1 cellular context compared by ENCODE assay signal in the genomic region with DNA sequence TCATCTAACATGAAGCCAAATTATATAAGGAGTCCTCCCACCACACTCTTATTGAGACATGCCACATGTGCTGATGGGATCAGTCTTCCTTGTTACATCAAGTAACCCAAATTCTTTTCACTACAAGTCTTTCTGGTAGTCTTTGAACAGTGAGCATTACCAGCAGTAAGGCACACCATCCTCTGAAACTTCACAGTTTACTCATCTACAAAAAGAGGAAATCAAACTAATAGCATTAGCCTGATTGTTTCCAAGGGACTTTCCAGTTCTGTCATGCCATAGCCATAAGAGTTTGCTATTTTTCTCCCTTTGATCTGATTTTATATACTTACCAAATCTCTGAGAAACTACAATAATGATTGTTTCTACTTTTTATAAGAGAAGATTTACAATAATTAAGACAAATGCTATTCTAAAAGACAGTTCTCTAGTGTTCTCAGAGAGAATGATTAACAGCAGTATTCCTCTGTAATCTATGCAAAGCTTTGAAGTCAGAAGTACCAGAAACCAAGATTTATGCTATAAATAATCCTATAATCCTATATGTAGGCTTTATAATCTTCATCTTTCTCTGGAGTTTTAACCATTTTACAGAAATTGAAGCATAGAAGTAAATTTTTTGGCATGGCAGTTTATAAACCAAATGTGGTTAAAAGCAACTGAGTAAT.
TF ChIP-seq lines count a peak whose summit lies in the region.

No MANE protein-coding gene starts in this region.

TF ChIP-seq in HepG2, 621 proteins besides CTCF, POLR2A, EP300 and RAD21 (continued from another document):
- TF ChIP-seq, protein P1, sequence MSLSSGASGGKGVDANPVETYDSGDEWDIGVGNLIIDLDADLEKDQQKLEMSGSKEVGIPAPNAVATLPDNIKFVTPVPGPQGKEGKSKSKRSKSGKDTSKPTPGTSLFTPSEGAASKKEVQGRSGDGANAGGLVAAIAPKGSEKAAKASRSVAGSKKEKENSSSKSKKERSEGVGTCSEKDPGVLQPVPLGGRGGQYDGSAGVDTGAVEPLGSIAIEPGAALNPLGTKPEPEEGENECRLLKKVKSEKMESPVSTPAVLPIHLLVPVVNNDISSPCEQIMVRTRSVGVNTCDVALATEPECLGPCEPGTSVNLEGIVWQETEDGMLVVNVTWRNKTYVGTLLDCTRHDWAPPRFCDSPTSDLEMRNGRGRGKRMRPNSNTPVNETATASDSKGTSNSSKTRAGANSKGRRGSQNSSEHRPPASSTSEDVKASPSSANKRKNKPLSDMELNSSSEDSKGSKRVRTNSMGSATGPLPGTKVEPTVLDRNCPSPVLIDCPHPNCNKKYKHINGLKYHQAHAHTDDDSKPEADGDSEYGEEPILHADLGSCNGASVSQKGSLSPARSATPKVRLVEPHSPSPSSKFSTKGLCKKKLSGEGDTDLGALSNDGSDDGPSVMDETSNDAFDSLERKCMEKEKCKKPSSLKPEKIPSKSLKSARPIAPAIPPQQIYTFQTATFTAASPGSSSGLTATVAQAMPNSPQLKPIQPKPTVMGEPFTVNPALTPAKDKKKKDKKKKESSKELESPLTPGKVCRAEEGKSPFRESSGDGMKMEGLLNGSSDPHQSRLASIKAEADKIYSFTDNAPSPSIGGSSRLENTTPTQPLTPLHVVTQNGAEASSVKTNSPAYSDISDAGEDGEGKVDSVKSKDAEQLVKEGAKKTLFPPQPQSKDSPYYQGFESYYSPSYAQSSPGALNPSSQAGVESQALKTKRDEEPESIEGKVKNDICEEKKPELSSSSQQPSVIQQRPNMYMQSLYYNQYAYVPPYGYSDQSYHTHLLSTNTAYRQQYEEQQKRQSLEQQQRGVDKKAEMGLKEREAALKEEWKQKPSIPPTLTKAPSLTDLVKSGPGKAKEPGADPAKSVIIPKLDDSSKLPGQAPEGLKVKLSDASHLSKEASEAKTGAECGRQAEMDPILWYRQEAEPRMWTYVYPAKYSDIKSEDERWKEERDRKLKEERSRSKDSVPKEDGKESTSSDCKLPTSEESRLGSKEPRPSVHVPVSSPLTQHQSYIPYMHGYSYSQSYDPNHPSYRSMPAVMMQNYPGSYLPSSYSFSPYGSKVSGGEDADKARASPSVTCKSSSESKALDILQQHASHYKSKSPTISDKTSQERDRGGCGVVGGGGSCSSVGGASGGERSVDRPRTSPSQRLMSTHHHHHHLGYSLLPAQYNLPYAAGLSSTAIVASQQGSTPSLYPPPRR (CRISPR knock-in tag; IDR thresholded peaks at IDR 0.05; ENCODE audit: borderline replicate concordance): no peak
- TF ChIP-seq POGK (CRISPR knock-in tag; conservative IDR thresholded peaks at IDR 0.05) (no peak), XBP1 (CRISPR knock-in tag; IDR thresholded peaks at IDR 0.05) (no peak), PAWR (CRISPR knock-in tag; IDR thresholded peaks at IDR 0.05; ENCODE audit: borderline replicate concordance) (no peak), TBX2 (CRISPR knock-in tag; IDR thresholded peaks at IDR 0.05; ENCODE audit: borderline replicate concordance) (no peak), ZNF337 (CRISPR knock-in tag; IDR thresholded peaks at IDR 0.05; ENCODE audit: borderline replicate concordance, low read depth) (no peak), SIX1 (CRISPR knock-in tag; IDR thresholded peaks at IDR 0.05; ENCODE audit: borderline replicate concordance) (no peak), ZNF576 (CRISPR knock-in tag; IDR thresholded peaks at IDR 0.05) (no peak), MAFG (CRISPR knock-in tag; IDR thresholded peaks at IDR 0.05) (no peak), GATA4 (IDR thresholded peaks at IDR 0.05; ENCODE audit: borderline replicate concordance, low read depth) (no peak), RBM22 (optimal IDR thresholded peaks at IDR 0.05; ENCODE audit: low read length) (no peak), CREB3 (CRISPR knock-in tag; IDR thresholded peaks at IDR 0.05) (no peak)
